In the genomic region with DNA sequence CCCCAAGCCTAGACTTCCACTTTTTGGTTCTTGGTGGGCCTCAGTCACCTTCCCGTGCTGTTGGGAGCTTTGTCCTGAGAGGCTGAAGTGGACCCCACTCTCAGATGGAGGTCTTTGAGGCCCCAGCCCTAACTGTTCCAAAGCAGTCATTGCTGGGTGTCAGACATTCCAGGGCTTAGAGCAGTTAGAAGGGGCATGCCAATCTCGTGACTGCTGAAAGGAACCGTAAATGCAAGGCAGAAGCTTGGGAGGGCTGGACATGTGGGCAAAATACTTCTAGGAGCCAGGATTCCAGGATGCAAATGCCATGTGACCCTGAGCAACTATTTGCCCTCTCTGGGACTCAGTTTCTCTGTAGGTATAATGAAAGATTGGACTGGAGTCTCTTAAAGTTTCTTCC, we compare ENCODE assay signal across 14 cellular contexts.
"Had no signal": no experiment of that assay in that cellular context is flagged by ENCODE, and none has a peak within 500 bp of the region (broad histone marks: within the 10 kb centered on the region; RNA-seq: fewer than 3 reads in every experiment).

No MANE protein-coding gene starts in this region.

- DNase-seq: foreskin melanocyte; psoas muscle; spleen; stimulated activated naive B cell treated with anti-CD40 and anti-IgM and Interleukin-4, amounts not matched to agents 10 μg/mL and 1 μg/mL and 100 μg/mL, for 72 hours; upper lobe of left lung; uterus had no signal

- H3K27me3 Mint-ChIP-seq: naive thymus-derived CD8-positive, alpha-beta T cell; stimulated activated naive CD8-positive, alpha-beta T cell treated with anti-CD3 and anti-CD28 coated beads, Interleukin-15, amount 100 ng/mL, for 72 hours had no signal

- H3K9me3 ChIP-seq: colonic mucosa, mucosa of descending colon, neutrophil, psoas muscle, spleen, testis, upper lobe of left lung, uterus had no signal

- H3K4me2 ChIP-seq: hepatocyte had no signal

- H3K27ac Mint-ChIP-seq: endodermal cell; stimulated activated naive B cell treated with anti-CD40 and anti-IgM and Interleukin-4, amounts not matched to agents 10 μg/mL and 1 μg/mL and 100 μg/mL, for 72 hours; stimulated activated naive CD8-positive, alpha-beta T cell treated with anti-CD3 and anti-CD28 coated beads, Interleukin-15, amount 100 ng/mL, for 72 hours had no signal

- ATAC-seq: stimulated activated naive B cell treated with anti-CD40 and anti-IgM and Interleukin-4, amounts not matched to agents 10 μg/mL and 1 μg/mL and 100 μg/mL, for 72 hours; stimulated activated naive CD8-positive, alpha-beta T cell treated with anti-CD3 and anti-CD28 coated beads, Interleukin-15, amount 100 ng/mL, for 72 hours had no signal

- H3K4me3 ChIP-seq: colonic mucosa, hepatocyte, mucosa of descending colon, psoas muscle, spleen, testis, upper lobe of left lung, uterus had no signal

- H3K4me3 Mint-ChIP-seq: endodermal cell; naive thymus-derived CD8-positive, alpha-beta T cell; stimulated activated naive B cell treated with anti-CD40 and anti-IgM and Interleukin-4, amounts not matched to agents 10 μg/mL and 1 μg/mL and 100 μg/mL, for 72 hours; stimulated activated naive CD8-positive, alpha-beta T cell treated with anti-CD3 and anti-CD28 coated beads, Interleukin-15, amount 100 ng/mL, for 72 hours had no signal

- H3K27ac ChIP-seq: colonic mucosa, hepatocyte, neutrophil, psoas muscle, spleen, testis, upper lobe of left lung, uterus had no signal

- H3K27me3 ChIP-seq: colonic mucosa, hepatocyte, spleen, testis, upper lobe of left lung, uterus had no signal

- H3K36me3 Mint-ChIP-seq: naive thymus-derived CD8-positive, alpha-beta T cell; stimulated activated naive B cell treated with anti-CD40 and anti-IgM and Interleukin-4, amounts not matched to agents 10 μg/mL and 1 μg/mL and 100 μg/mL, for 72 hours had no signal

- H3K4me1 ChIP-seq: colonic mucosa, psoas muscle, uterus had no signal

- H3K9me3 Mint-ChIP-seq: endodermal cell; naive thymus-derived CD8-positive, alpha-beta T cell; stimulated activated naive B cell treated with anti-CD40 and anti-IgM and Interleukin-4, amounts not matched to agents 10 μg/mL and 1 μg/mL and 100 μg/mL, for 72 hours; stimulated activated naive CD8-positive, alpha-beta T cell treated with anti-CD3 and anti-CD28 coated beads, Interleukin-15, amount 100 ng/mL, for 72 hours had no signal

- H3K36me3 ChIP-seq: colonic mucosa, neutrophil, spleen, upper lobe of left lung, uterus had no signal
